ENCODE assay signal across 1 cellular context in the genomic region with DNA sequence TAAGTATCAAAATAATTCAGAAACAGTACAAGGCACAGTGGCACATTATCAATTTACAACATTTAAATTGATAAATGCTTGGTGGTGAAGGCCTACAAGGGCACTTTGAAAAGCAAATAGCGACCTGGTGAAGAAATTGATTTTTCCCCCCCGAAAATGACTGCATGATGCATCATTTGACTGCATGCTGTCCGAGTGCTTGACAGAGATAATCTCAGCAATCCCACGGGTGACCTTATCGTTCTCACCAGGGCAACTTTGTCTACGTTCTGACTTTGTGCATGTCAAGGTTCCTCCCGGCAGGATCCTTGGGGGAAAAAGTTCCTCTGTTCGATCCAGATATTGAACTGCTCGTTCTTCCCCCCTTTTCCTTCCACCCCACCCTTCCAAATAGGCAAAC.
A peak's percentile ranks its signal among the peaks of the same experiment; 100 is the strongest.
TF ChIP-seq lines count a peak whose summit lies in the region.

No MANE protein-coding gene starts in this region.

TF ChIP-seq in K562, 482 proteins besides CTCF, POLR2A, EP300 and RAD21 (continued from another document):
- TF ChIP-seq, protein P1, sequence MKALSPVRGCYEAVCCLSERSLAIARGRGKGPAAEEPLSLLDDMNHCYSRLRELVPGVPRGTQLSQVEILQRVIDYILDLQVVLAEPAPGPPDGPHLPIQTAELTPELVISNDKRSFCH (CRISPR knock-in tag; IDR thresholded peaks at IDR 0.05): no peak
- TF ChIP-seq, protein P1 (tag; IDR thresholded peaks at IDR 0.05): no peak
- no peak for TF ChIP-seq BRCA1 (IDR thresholded peaks at IDR 0.05)
- TF ChIP-seq BRCA1 (CRISPR knock-in tag; IDR thresholded peaks at IDR 0.05): no peak
- peak; percentile 82 for TF ChIP-seq TAL1 (IDR thresholded peaks at IDR 0.05)
- TF ChIP-seq ATF1 (CRISPR knock-in tag; IDR thresholded peaks at IDR 0.05): no peak
- TF ChIP-seq ATF1 (tag; IDR thresholded peaks at IDR 0.05): peak; percentile 12; the same call in 1 of the 2 replicates
- TF ChIP-seq RCOR1 (IDR thresholded peaks at IDR 0.05; ENCODE audit: borderline replicate concordance in 1 of 2, low read depth in 2 of 2, low read length in 2 of 2): peak in 1 of 2 experiments; percentile 57; a peak in 1 of 4 replicates
- TF ChIP-seq MTA1 (IDR thresholded peaks at IDR 0.05; ENCODE audit: borderline replicate concordance): no peak
- peak; percentile 51; the same call in 1 of the 2 replicates for TF ChIP-seq SOX6 (IDR thresholded peaks at IDR 0.05)
- no peak for TF ChIP-seq TAF7 (tag; IDR thresholded peaks at IDR 0.05)
- TF ChIP-seq C11orf30 (IDR thresholded peaks at IDR 0.05; ENCODE audit: low read depth): no peak
- TF ChIP-seq, protein P2, sequence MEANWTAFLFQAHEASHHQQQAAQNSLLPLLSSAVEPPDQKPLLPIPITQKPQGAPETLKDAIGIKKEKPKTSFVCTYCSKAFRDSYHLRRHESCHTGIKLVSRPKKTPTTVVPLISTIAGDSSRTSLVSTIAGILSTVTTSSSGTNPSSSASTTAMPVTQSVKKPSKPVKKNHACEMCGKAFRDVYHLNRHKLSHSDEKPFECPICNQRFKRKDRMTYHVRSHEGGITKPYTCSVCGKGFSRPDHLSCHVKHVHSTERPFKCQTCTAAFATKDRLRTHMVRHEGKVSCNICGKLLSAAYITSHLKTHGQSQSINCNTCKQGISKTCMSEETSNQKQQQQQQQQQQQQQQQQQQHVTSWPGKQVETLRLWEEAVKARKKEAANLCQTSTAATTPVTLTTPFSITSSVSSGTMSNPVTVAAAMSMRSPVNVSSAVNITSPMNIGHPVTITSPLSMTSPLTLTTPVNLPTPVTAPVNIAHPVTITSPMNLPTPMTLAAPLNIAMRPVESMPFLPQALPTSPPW (CRISPR knock-in tag; IDR thresholded peaks at IDR 0.05): peak; percentile 79
- TF ChIP-seq FOSL1 (tag; conservative IDR thresholded peaks at IDR 0.05): peak; percentile 84
- TF ChIP-seq FOXM1 (IDR thresholded peaks at IDR 0.05; ENCODE audit: low read depth): peak; percentile 61; the same call in 1 of the 2 replicates
- no peak for TF ChIP-seq FOXM1 (CRISPR knock-in tag; IDR thresholded peaks at IDR 0.05; ENCODE audit: low read depth)
- 0 out of 2 replicates have a peak, but pooled peaks have one; percentile 23 for TF ChIP-seq HDAC2 (IDR thresholded peaks at IDR 0.05)
- TF ChIP-seq POLR2AphosphoS5 (IDR thresholded peaks at IDR 0.05; ENCODE audit: control insufficient read depth, insufficient read depth, low read depth, low read length): peak; percentile 66; the same call in 1 of the 2 replicates
- TF ChIP-seq, protein P3, sequence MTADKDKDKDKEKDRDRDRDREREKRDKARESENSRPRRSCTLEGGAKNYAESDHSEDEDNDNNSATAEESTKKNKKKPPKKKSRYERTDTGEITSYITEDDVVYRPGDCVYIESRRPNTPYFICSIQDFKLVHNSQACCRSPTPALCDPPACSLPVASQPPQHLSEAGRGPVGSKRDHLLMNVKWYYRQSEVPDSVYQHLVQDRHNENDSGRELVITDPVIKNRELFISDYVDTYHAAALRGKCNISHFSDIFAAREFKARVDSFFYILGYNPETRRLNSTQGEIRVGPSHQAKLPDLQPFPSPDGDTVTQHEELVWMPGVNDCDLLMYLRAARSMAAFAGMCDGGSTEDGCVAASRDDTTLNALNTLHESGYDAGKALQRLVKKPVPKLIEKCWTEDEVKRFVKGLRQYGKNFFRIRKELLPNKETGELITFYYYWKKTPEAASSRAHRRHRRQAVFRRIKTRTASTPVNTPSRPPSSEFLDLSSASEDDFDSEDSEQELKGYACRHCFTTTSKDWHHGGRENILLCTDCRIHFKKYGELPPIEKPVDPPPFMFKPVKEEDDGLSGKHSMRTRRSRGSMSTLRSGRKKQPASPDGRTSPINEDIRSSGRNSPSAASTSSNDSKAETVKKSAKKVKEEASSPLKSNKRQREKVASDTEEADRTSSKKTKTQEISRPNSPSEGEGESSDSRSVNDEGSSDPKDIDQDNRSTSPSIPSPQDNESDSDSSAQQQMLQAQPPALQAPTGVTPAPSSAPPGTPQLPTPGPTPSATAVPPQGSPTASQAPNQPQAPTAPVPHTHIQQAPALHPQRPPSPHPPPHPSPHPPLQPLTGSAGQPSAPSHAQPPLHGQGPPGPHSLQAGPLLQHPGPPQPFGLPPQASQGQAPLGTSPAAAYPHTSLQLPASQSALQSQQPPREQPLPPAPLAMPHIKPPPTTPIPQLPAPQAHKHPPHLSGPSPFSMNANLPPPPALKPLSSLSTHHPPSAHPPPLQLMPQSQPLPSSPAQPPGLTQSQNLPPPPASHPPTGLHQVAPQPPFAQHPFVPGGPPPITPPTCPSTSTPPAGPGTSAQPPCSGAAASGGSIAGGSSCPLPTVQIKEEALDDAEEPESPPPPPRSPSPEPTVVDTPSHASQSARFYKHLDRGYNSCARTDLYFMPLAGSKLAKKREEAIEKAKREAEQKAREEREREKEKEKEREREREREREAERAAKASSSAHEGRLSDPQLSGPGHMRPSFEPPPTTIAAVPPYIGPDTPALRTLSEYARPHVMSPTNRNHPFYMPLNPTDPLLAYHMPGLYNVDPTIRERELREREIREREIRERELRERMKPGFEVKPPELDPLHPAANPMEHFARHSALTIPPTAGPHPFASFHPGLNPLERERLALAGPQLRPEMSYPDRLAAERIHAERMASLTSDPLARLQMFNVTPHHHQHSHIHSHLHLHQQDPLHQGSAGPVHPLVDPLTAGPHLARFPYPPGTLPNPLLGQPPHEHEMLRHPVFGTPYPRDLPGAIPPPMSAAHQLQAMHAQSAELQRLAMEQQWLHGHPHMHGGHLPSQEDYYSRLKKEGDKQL (CRISPR knock-in tag; IDR thresholded peaks at IDR 0.05; ENCODE audit: borderline replicate concordance): no peak
- 0 out of 2 replicates have a peak, but pooled peaks have one; percentile 25 for TF ChIP-seq MTA3 (IDR thresholded peaks at IDR 0.05; ENCODE audit: borderline replicate concordance)
- peak; percentile 26; the same call in 1 of the 2 replicates for TF ChIP-seq ATF7 (IDR thresholded peaks at IDR 0.05)
- TF ChIP-seq MTA2 (IDR thresholded peaks at IDR 0.05; ENCODE audit: low read depth): peak; percentile 73
- peak; percentile 65 for TF ChIP-seq CCNT2 (IDR thresholded peaks at IDR 0.05; ENCODE audit: borderline replicate concordance, extremely low read depth, insufficient read length, low read depth, low read length)
- 0 out of 2 replicates have a peak, but pooled peaks have one; percentile 48 for TF ChIP-seq JUND (IDR thresholded peaks at IDR 0.05; ENCODE audit: borderline replicate concordance, low read depth, low read length)
- TF ChIP-seq JUND (tag; IDR thresholded peaks at IDR 0.05; ENCODE audit: borderline replicate concordance, low read depth, low read length): no peak; the same call in 2 of the 3 replicates
- peak; percentile 61 for TF ChIP-seq CREM (IDR thresholded peaks at IDR 0.05; ENCODE audit: low read depth)
- TF ChIP-seq MEIS2 (IDR thresholded peaks at IDR 0.05; ENCODE audit: partially characterized antibody): peak; percentile 48
- no peak for TF ChIP-seq FOXA1 (IDR thresholded peaks at IDR 0.05; ENCODE audit: borderline replicate concordance)
- peak; percentile 46; the same call in 1 of the 2 replicates for TF ChIP-seq KLF16 (IDR thresholded peaks at IDR 0.05)
- TF ChIP-seq ZBTB17 (CRISPR knock-in tag; IDR thresholded peaks at IDR 0.05): no peak
- no peak for TF ChIP-seq EWSR1 (IDR thresholded peaks at IDR 0.05; ENCODE audit: borderline replicate concordance, low read depth, partially characterized antibody)
- peak; percentile 47; the same call in 1 of the 2 replicates for TF ChIP-seq MBD2 (IDR thresholded peaks at IDR 0.05; ENCODE audit: borderline replicate concordance, low read depth)
- TF ChIP-seq NFIC (IDR thresholded peaks at IDR 0.05): peak; percentile 39; the same call in 1 of the 2 replicates
- TF ChIP-seq SMARCA4 (IDR thresholded peaks at IDR 0.05): peak; percentile 81
- TF ChIP-seq CTBP1 (IDR thresholded peaks at IDR 0.05; ENCODE audit: borderline replicate concordance): peak; percentile 18; the same call in 1 of the 2 replicates
- peak; percentile 91 for TF ChIP-seq ARID1B (IDR thresholded peaks at IDR 0.05)
- 0 out of 2 replicates have a peak, but pooled peaks have one; percentile 24 for TF ChIP-seq CXXC5 (CRISPR knock-in tag; IDR thresholded peaks at IDR 0.05)
- TF ChIP-seq CSDE1 (IDR thresholded peaks at IDR 0.05): no peak
- peak; percentile 59; the same call in 1 of the 2 replicates for TF ChIP-seq STAT5A (IDR thresholded peaks at IDR 0.05; ENCODE audit: borderline replicate concordance, low read length)
- peak; percentile 80 for TF ChIP-seq TCF3 (CRISPR knock-in tag; IDR thresholded peaks at IDR 0.05)
- TF ChIP-seq DPF2 (IDR thresholded peaks at IDR 0.05): peak; percentile 73
- TF ChIP-seq MYBL2 (IDR thresholded peaks at IDR 0.05; ENCODE audit: low read depth): no peak
- no peak for TF ChIP-seq MYBL2 (CRISPR knock-in tag; IDR thresholded peaks at IDR 0.05; ENCODE audit: borderline replicate concordance)
- peak; percentile 44; the same call in 1 of the 2 replicates for TF ChIP-seq BHLHE40 (IDR thresholded peaks at IDR 0.05; ENCODE audit: low read length)
- TF ChIP-seq CBFA2T2 (conservative IDR thresholded peaks at IDR 0.05): peak; percentile 83
- 0 out of 2 replicates have a peak, but pooled peaks have one; percentile 19 for TF ChIP-seq PHB2 (IDR thresholded peaks at IDR 0.05; ENCODE audit: low read depth)
- TF ChIP-seq, protein P4, sequence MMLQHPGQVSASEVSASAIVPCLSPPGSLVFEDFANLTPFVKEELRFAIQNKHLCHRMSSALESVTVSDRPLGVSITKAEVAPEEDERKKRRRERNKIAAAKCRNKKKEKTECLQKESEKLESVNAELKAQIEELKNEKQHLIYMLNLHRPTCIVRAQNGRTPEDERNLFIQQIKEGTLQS (IDR thresholded peaks at IDR 0.05): peak; percentile 32; the same call in 1 of the 2 replicates
- TF ChIP-seq, protein P4 (CRISPR knock-in tag; conservative IDR thresholded peaks at IDR 0.05): no peak
- peak; percentile 90 for TF ChIP-seq SMARCE1 (IDR thresholded peaks at IDR 0.05)
- TF ChIP-seq, protein P5, sequence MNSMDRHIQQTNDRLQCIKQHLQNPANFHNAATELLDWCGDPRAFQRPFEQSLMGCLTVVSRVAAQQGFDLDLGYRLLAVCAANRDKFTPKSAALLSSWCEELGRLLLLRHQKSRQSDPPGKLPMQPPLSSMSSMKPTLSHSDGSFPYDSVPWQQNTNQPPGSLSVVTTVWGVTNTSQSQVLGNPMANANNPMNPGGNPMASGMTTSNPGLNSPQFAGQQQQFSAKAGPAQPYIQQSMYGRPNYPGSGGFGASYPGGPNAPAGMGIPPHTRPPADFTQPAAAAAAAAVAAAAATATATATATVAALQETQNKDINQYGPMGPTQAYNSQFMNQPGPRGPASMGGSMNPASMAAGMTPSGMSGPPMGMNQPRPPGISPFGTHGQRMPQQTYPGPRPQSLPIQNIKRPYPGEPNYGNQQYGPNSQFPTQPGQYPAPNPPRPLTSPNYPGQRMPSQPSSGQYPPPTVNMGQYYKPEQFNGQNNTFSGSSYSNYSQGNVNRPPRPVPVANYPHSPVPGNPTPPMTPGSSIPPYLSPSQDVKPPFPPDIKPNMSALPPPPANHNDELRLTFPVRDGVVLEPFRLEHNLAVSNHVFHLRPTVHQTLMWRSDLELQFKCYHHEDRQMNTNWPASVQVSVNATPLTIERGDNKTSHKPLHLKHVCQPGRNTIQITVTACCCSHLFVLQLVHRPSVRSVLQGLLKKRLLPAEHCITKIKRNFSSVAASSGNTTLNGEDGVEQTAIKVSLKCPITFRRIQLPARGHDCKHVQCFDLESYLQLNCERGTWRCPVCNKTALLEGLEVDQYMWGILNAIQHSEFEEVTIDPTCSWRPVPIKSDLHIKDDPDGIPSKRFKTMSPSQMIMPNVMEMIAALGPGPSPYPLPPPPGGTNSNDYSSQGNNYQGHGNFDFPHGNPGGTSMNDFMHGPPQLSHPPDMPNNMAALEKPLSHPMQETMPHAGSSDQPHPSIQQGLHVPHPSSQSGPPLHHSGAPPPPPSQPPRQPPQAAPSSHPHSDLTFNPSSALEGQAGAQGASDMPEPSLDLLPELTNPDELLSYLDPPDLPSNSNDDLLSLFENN (IDR thresholded peaks at IDR 0.05; ENCODE audit: low read depth in 2 of 2, low read length in 2 of 2): peak in 1 of 2 experiments; percentile 35; a peak in 1 of 4 replicates
